Comparison of ENCODE assay signal across 15 cellular contexts in genomic region chr9:101026824-101027223, GRCh38. TPM values are rescaled to one million over a fixed set of nuclear protein-coding genes. Genes with fewer than 3 reads are reported as not detected.
DNase-seq lines count a peak whose midpoint lies in the region; ATAC-seq and TF ChIP-seq lines count a peak whose summit lies in the region.
"Had no signal": no experiment of that assay in that cellular context is flagged by ENCODE, and none has a peak within 500 bp of the region (broad histone marks: within the 10 kb centered on the region; RNA-seq: fewer than 3 reads in every experiment).

No MANE protein-coding gene starts in this region.

- H3K36me3 ChIP-seq in esophagus muscularis mucosa = no peaks in the 10 kb centered on the region
- H3K36me3 ChIP-seq: HAP-1, ovary, thoracic aorta had no signal

- DNase-seq in DMS 273 treated with DMSO at 0.1 percent for 48 hours (lab: John Stamatoyannopoulos, UW) (peak; percentile 42), NCI-H1436 treated with DMSO at 0.1 percent for 48 hours (lab: John Stamatoyannopoulos, UW) (peak; percentile 2), NCI-H774 (lab: John Stamatoyannopoulos, UW) (peak; percentile 79), left kidney (ENCODE audit: low read depth, low spot score) (peak; percentile 9), esophagus muscularis mucosa (ENCODE audit: extremely low spot score) (no peak), left cardiac atrium (no peak), chondrocyte (ENCODE audit: low spot score) (no peak)
- DNase-seq in stimulated activated effector memory CD8-positive, alpha-beta T cell treated with anti-CD3 and anti-CD28 coated beads, Interleukin-12 subunit alpha, Interleukin-12 subunit beta, amount 100 ng/mL, for 72 hours (ENCODE audit: low spot score in 2 of 2) = no peak
- DNase-seq: activated CD4-positive, alpha-beta memory T cell treated with anti-CD3 and anti-CD28 coated beads for 36 hours; mesendoderm; ovary; stimulated activated CD4-positive, alpha-beta T cell treated with anti-CD3 and anti-CD28 coated beads, Interleukin-12 subunit alpha, Interleukin-12 subunit beta, amount 100 ng/mL, for 4 hours had no signal

- peaks cover 0 to 63% (median 5%) of the 10 kb centered on the region in 4 donors for H3K27me3 ChIP-seq in esophagus muscularis mucosa
- H3K27me3 ChIP-seq: ovary had no signal

- H3K36me3 Mint-ChIP-seq in stimulated activated effector memory CD8-positive, alpha-beta T cell treated with anti-CD3 and anti-CD28 coated beads, Interleukin-12 subunit alpha, Interleukin-12 subunit beta, amount 100 ng/mL, for 72 hours = no peaks in the 10 kb centered on the region
- no peaks in the 10 kb centered on the region for H3K36me3 Mint-ChIP-seq in chondrocyte (ENCODE audit: low read depth)
- H3K36me3 Mint-ChIP-seq: activated CD4-positive, alpha-beta memory T cell treated with anti-CD3 and anti-CD28 coated beads for 36 hours had no signal

- H3K27me3 Mint-ChIP-seq in chondrocyte (ENCODE audit: low read depth) = peaks cover 60% of the 10 kb centered on the region

- H3K4me3 ChIP-seq in esophagus muscularis mucosa = no peak overlapping the region
- H3K4me3 ChIP-seq: HAP-1, ovary, thoracic aorta had no signal

- no peak for ATAC-seq in stimulated activated effector memory CD8-positive, alpha-beta T cell treated with anti-CD3 and anti-CD28 coated beads, Interleukin-12 subunit alpha, Interleukin-12 subunit beta, amount 100 ng/mL, for 72 hours
- ATAC-seq in left cardiac atrium = no peak

- no peak overlapping the region for H3K27ac ChIP-seq in esophagus muscularis mucosa (replicated peaks in 1 of 4)
- H3K27ac ChIP-seq: KMS-11, ovary, thoracic aorta had no signal

- no peaks in the 10 kb centered on the region for H3K4me1 Mint-ChIP-seq in stimulated activated effector memory CD8-positive, alpha-beta T cell treated with anti-CD3 and anti-CD28 coated beads, Interleukin-12 subunit alpha, Interleukin-12 subunit beta, amount 100 ng/mL, for 72 hours
- peaks cover 4% of the 10 kb centered on the region for H3K4me1 Mint-ChIP-seq in chondrocyte (ENCODE audit: low read depth)

- peaks cover 11 to 30% (median 16%) of the 10 kb centered on the region in 4 donors for H3K4me1 ChIP-seq in esophagus muscularis mucosa
- H3K4me1 ChIP-seq: HAP-1 had no signal

- TF ChIP-seq POLR2A in esophagus muscularis mucosa (IDR thresholded peaks at IDR 0.05; ENCODE audit: low read depth) = no peak

- 44% methylated on average over 4 of the region's 4 CpGs for WGBS in esophagus muscularis mucosa

- no peaks in the 10 kb centered on the region for H3K9me3 ChIP-seq in esophagus muscularis mucosa
- H3K9me3 ChIP-seq: HAP-1, ovary, thoracic aorta had no signal

- no peak for TF ChIP-seq EP300 in esophagus muscularis mucosa (IDR thresholded peaks at IDR 0.05)

- no peak overlapping the region for H3K4me3 Mint-ChIP-seq in stimulated activated effector memory CD8-positive, alpha-beta T cell treated with anti-CD3 and anti-CD28 coated beads, Interleukin-12 subunit alpha, Interleukin-12 subunit beta, amount 100 ng/mL, for 72 hours
- H3K4me3 Mint-ChIP-seq in chondrocyte (ENCODE audit: unreplicated experiment) = no peak overlapping the region
- H3K4me3 Mint-ChIP-seq: activated CD4-positive, alpha-beta memory T cell treated with anti-CD3 and anti-CD28 coated beads for 36 hours had no signal

- intact Hi-C loops in esophagus muscularis mucosa (cut with DNase I) (no loop called here), left cardiac atrium (cut with DNase I) (no loop called here)

- no peak overlapping the region for H3K27ac Mint-ChIP-seq in stimulated activated effector memory CD8-positive, alpha-beta T cell treated with anti-CD3 and anti-CD28 coated beads, Interleukin-12 subunit alpha, Interleukin-12 subunit beta, amount 100 ng/mL, for 72 hours
- no peak overlapping the region for H3K27ac Mint-ChIP-seq in chondrocyte (ENCODE audit: unreplicated experiment)
- H3K27ac Mint-ChIP-seq: activated CD4-positive, alpha-beta memory T cell treated with anti-CD3 and anti-CD28 coated beads for 36 hours had no signal

- H3K9me3 Mint-ChIP-seq in stimulated activated effector memory CD8-positive, alpha-beta T cell treated with anti-CD3 and anti-CD28 coated beads, Interleukin-12 subunit alpha, Interleukin-12 subunit beta, amount 100 ng/mL, for 72 hours = no peaks in the 10 kb centered on the region
- H3K9me3 Mint-ChIP-seq in chondrocyte (ENCODE audit: low read depth) = no peaks in the 10 kb centered on the region
- H3K9me3 Mint-ChIP-seq: activated CD4-positive, alpha-beta memory T cell treated with anti-CD3 and anti-CD28 coated beads for 36 hours had no signal

- TF ChIP-seq CTCF in esophagus muscularis mucosa (IDR thresholded peaks at IDR 0.05) (no peak), chondrocyte (IDR thresholded peaks at IDR 0.05) (no peak)

RNA-seq across cellular contexts. Expression of gene PLPPR1, which starts 1.7 kb away (rescaled TPM):
- total RNA-seq in esophagus muscularis mucosa (under 1 TPM in 3 of 4 donors, not detected in 1; 0.19 to 0.99 (median 0.29) TPM), left cardiac atrium (under 1 TPM in 1 of 2 donors, not detected in 1; 0.18 TPM), chondrocyte (not detected in 3 replicates)
- total RNA-seq: activated CD4-positive, alpha-beta memory T cell treated with anti-CD3 and anti-CD28 coated beads for 36 hours; thoracic aorta had no signal

Comparison
In these comparisons a context has a peak if more than half of its experiments do, and no peak if none do; other contexts are left out.
1. DNase-seq: peak in DMS 273 treated with DMSO at 0.1 percent for 48 hours (single experiment), NCI-H1436 treated with DMSO at 0.1 percent for 48 hours (single experiment), NCI-H774 (single experiment) and left kidney (single experiment); none in esophagus muscularis mucosa (single experiment), stimulated activated effector memory CD8-positive, alpha-beta T cell treated with anti-CD3 and anti-CD28 coated beads, Interleukin-12 subunit alpha, Interleukin-12 subunit beta, amount 100 ng/mL, for 72 hours (0 of 2), left cardiac atrium (single experiment) and chondrocyte (single experiment).